In the genomic region with DNA sequence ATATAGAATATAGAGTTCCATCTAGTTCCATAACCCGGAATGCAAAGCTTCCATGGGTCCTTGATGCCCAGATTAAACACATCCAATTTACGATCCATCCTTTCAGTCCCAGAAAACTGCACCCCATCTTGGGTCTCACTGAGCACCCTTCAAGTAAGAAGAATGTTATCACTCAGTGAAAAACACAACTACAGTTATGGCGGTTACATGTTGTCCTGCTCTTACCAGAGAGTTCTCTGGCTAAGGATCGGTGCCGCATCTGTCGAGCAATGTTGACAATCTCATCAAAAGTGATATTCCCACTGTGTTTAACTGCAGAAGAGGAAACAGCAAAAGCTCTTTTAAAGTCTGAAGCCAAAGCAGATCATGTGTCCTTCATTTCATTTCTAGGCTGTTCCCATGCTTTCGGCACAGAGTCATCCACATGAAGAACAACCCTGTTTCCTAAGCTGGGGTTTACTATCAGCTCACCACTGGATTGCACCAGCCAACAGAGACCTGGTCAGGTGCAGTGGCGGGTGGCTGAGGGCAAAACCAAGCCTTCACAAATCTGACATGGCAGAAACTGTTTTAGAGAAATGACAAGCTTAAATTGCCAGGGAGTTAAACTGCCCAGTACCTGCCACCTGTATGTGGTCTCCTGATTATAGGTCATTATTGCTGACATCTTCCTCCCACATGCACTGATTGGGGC, we compare ENCODE assay signal across 1 cellular context.
TF ChIP-seq lines count a peak whose summit lies in the region.

No MANE protein-coding gene starts in this region.

TF ChIP-seq in HepG2, 621 proteins besides CTCF, POLR2A, EP300 and RAD21:
- TF ChIP-seq ZSCAN20 (CRISPR knock-in tag; IDR thresholded peaks at IDR 0.05; ENCODE audit: borderline replicate concordance), result no peak
- TF ChIP-seq, protein P1, sequence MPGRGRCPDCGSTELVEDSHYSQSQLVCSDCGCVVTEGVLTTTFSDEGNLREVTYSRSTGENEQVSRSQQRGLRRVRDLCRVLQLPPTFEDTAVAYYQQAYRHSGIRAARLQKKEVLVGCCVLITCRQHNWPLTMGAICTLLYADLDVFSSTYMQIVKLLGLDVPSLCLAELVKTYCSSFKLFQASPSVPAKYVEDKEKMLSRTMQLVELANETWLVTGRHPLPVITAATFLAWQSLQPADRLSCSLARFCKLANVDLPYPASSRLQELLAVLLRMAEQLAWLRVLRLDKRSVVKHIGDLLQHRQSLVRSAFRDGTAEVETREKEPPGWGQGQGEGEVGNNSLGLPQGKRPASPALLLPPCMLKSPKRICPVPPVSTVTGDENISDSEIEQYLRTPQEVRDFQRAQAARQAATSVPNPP (CRISPR knock-in tag; IDR thresholded peaks at IDR 0.05), result no peak
- no peak for TF ChIP-seq POGK (CRISPR knock-in tag; conservative IDR thresholded peaks at IDR 0.05)
- peak; percentile 17; the same call in 1 of the 2 replicates for TF ChIP-seq RBFOX2 (IDR thresholded peaks at IDR 0.05; ENCODE audit: low read depth, low read length)
- no peak for TF ChIP-seq ZNF24 (IDR thresholded peaks at IDR 0.05)
- TF ChIP-seq MED13 (CRISPR knock-in tag; IDR thresholded peaks at IDR 0.05), result no peak
- no peak for TF ChIP-seq NR1H2 (CRISPR knock-in tag; IDR thresholded peaks at IDR 0.05; ENCODE audit: borderline replicate concordance, low read depth)
- TF ChIP-seq ZNF337 (CRISPR knock-in tag; IDR thresholded peaks at IDR 0.05; ENCODE audit: borderline replicate concordance, low read depth), result no peak
- TF ChIP-seq, protein P2, sequence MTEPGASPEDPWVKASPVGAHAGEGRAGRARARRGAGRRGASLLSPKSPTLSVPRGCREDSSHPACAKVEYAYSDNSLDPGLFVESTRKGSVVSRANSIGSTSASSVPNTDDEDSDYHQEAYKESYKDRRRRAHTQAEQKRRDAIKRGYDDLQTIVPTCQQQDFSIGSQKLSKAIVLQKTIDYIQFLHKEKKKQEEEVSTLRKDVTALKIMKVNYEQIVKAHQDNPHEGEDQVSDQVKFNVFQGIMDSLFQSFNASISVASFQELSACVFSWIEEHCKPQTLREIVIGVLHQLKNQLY (CRISPR knock-in tag; IDR thresholded peaks at IDR 0.05), result no peak
- peak; percentile 23; the same call in 1 of the 2 replicates for TF ChIP-seq POLR2AphosphoS5 (IDR thresholded peaks at IDR 0.05; ENCODE audit: low read depth, low read length)
- no peak for TF ChIP-seq EEA1 (CRISPR knock-in tag; IDR thresholded peaks at IDR 0.05; ENCODE audit: borderline replicate concordance)
- no peak for TF ChIP-seq ZSCAN12 (CRISPR knock-in tag; IDR thresholded peaks at IDR 0.05)
- TF ChIP-seq SSRP1 (CRISPR knock-in tag; IDR thresholded peaks at IDR 0.05), result 0 out of 2 replicates have a peak, but pooled peaks have one; percentile 77
- TF ChIP-seq ZBTB33 (CRISPR knock-in tag; IDR thresholded peaks at IDR 0.05), result 0 out of 2 replicates have a peak, but pooled peaks have one; percentile 33
